ENCODE assay signal across 8 cellular contexts in the genomic region with DNA sequence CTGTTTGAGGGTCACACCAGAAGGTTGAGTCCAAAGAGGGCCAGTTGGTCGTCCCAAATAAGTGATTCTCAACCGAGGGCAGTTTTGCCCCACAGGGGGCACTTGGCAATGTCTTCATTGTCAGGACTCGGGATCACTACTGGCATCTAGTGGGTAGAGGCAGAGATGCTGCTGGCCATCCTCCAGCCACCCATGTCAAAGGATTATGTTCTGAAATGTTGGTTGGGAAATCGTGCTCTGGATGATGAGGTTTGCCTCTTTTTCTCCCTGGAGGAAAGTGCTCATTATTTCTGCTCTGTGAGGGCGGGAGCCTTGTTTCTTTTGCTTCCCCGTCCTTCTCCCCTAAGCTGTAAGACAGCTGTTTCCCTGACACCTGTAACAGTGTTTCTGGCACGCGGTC. TPM values are rescaled to one million over a fixed set of nuclear protein-coding genes. Genes with fewer than 3 reads are reported as not detected.
DNase-seq lines count a peak whose midpoint lies in the region; TF ChIP-seq lines count a peak whose summit lies in the region.

No MANE protein-coding gene starts in this region.

- H2AFZ ChIP-seq in H9 (ENCODE audit: low read length) (no peak overlapping the region), OCI-LY1 (ENCODE audit: low read length) (no peak overlapping the region)

- no peak overlapping the region for H3K18ac ChIP-seq in H9 (ENCODE audit: insufficient read length, low read depth, low read length)

- H3K4ac ChIP-seq in H9 (ENCODE audit: low read depth, low read length) = no peak overlapping the region

- no peak overlapping the region for H3K4me3 ChIP-seq in CD4-positive, alpha-beta memory T cell (ENCODE audit: low read length in 2 of 2)
- H3K4me3 ChIP-seq in OCI-LY1 (ENCODE audit: low read depth, low read length, poor library complexity, severe bottlenecking) (no peak overlapping the region), breast epithelium (no peak overlapping the region), suprapubic skin (no peak overlapping the region)

- H3K27me3 ChIP-seq in CD4-positive, alpha-beta memory T cell (ENCODE audit: insufficient read depth, low read length) = no peaks in the 10 kb centered on the region
- H3K27me3 ChIP-seq in H9 (ENCODE audit: insufficient read depth, low read length) = no peaks in the 10 kb centered on the region
- no peaks in the 10 kb centered on the region for H3K27me3 ChIP-seq in OCI-LY1 (ENCODE audit: insufficient read depth, low read length)
- no peaks in the 10 kb centered on the region for H3K27me3 ChIP-seq in breast epithelium
- no peaks in the 10 kb centered on the region for H3K27me3 ChIP-seq in suprapubic skin

- no peak overlapping the region for H2BK120ac ChIP-seq in H9 (ENCODE audit: low read depth, low read length, poor library complexity, severe bottlenecking)

- no peak overlapping the region for H3K14ac ChIP-seq in H9 (ENCODE audit: insufficient read depth, low read length)

- H3K9me3 Mint-ChIP-seq in CD4-positive, alpha-beta memory T cell = no peaks in the 10 kb centered on the region
- no peaks in the 10 kb centered on the region for H3K9me3 Mint-ChIP-seq in H9

- no peak overlapping the region for H4K5ac ChIP-seq in H9 (ENCODE audit: insufficient read length, low read depth, low read length)

- intact Hi-C loops in CD4-positive, alpha-beta memory T cell (cut with micrococcal nuclease) = no loop called here
- intact Hi-C loops in breast epithelium (cut with DNase I; ENCODE audit: low total_unique reads) = no loop called here

- no peak overlapping the region for H4K91ac ChIP-seq in H9 (ENCODE audit: insufficient read length, low read depth, low read length)

- H3K4me2 ChIP-seq in H9 (ENCODE audit: insufficient read depth, insufficient read length, low read length) = no peak overlapping the region
- no peak overlapping the region for H3K4me2 ChIP-seq in OCI-LY1 (ENCODE audit: low read length)

- H4K20me1 ChIP-seq in H9 (ENCODE audit: control insufficient read depth, insufficient read depth, insufficient read length) = no peaks in the 10 kb centered on the region
- no peaks in the 10 kb centered on the region for H4K20me1 ChIP-seq in OCI-LY1 (ENCODE audit: insufficient read depth, low read length)

- POLR2A ChIA-PET in CD4-positive, alpha-beta memory T cell (lab: Charles Lee; ENCODE audit: partially characterized antibody) = interaction anchor here (1.7 kb wide), 1 partner anchor 40 kb away, joined by 3 read pairs; a partner anchor contains a TSS

- peak overlapping the region in 6 of 7 donors; percentile 27 to 90 (median 71) for H3K27ac Mint-ChIP-seq in CD4-positive, alpha-beta memory T cell
- no peak overlapping the region; a peak in 2 of 7 replicates for H3K27ac Mint-ChIP-seq in H9

- CTCF ChIA-PET in CD4-positive, alpha-beta memory T cell (lab: Charles Lee; ENCODE audit: partially characterized antibody) = no interaction called here

- H3K23me2 ChIP-seq in H9 (ENCODE audit: insufficient read length, low read depth, low read length, poor library complexity, severe bottlenecking) = peaks cover 9% of the 10 kb centered on the region

- peak in 1 of 5 donors; percentile 18 for DNase-seq in CD4-positive, alpha-beta memory T cell
- DNase-seq in H9 (peak; percentile 62), breast epithelium (ENCODE audit: low spot score in 2 of 2) (peak; percentile 72 to 75), kidney tubule cell (ENCODE audit: low spot score) (peak; percentile 70), suprapubic skin (ENCODE audit: low spot score in 2 of 2) (peak; percentile 80 to 86), NCI-H1436 (lab: John Stamatoyannopoulos, UW) (no peak), OCI-M2 (lab: John Stamatoyannopoulos, UW; ENCODE audit: unreplicated experiment) (no peak)

- no peak overlapping the region for H3T11ph ChIP-seq in H9 (ENCODE audit: low read length)

- no peak overlapping the region for H2BK20ac ChIP-seq in H9 (ENCODE audit: low read depth, low read length, poor library complexity, severe bottlenecking)

- H3K9me3 ChIP-seq in CD4-positive, alpha-beta memory T cell (ENCODE audit: control insufficient read depth in 1 of 2, low read length in 2 of 2) = no peaks in the 10 kb centered on the region
- H3K9me3 ChIP-seq in H9 (ENCODE audit: control insufficient read depth, low read depth, low read length) (no peaks in the 10 kb centered on the region), OCI-LY1 (ENCODE audit: low read length) (no peaks in the 10 kb centered on the region), breast epithelium (no peaks in the 10 kb centered on the region), suprapubic skin (no peaks in the 10 kb centered on the region)

- H3K9me2 ChIP-seq in OCI-LY1 (ENCODE audit: low read depth, low read length) = no peaks in the 10 kb centered on the region

- H3K9ac ChIP-seq in H9 (ENCODE audit: extremely low read depth, insufficient read length, low read length) (no peak overlapping the region), OCI-LY1 (ENCODE audit: low read length) (no peak overlapping the region)

- no peak overlapping the region for H3K27ac ChIP-seq in CD4-positive, alpha-beta memory T cell (ENCODE audit: low read depth, low read length)
- H3K27ac ChIP-seq in H9 (ENCODE audit: insufficient read length, low read depth, low read length) = no peak overlapping the region
- H3K27ac ChIP-seq in OCI-LY1 (ENCODE audit: low read depth, low read length, poor library complexity, severe bottlenecking) = no peak overlapping the region
- peak overlapping the region; percentile 71 to 74 for H3K27ac ChIP-seq in breast epithelium
- H3K27ac ChIP-seq in suprapubic skin = peak overlapping the region; percentile 34

- H3K27me3 Mint-ChIP-seq in CD4-positive, alpha-beta memory T cell = peaks cover 0 to 1% of the 10 kb centered on the region in 2 donors
- no peaks in the 10 kb centered on the region; the same call in 1 of the 2 replicates for H3K27me3 Mint-ChIP-seq in H9 (ENCODE audit: low read depth)

- WGBS in H9 (ENCODE audit: extremely low coverage, insufficient read length, low lambda C conversion rate) = no CpG with 5 or more reads among the region's 8 CpGs
- 26% methylated on average over 8 of the region's 8 CpGs for WGBS in suprapubic skin

- H3K36me3 Mint-ChIP-seq in CD4-positive, alpha-beta memory T cell = peaks cover 8 to 12% of the 10 kb centered on the region in 2 donors
- H3K36me3 Mint-ChIP-seq in H9 (ENCODE audit: insufficient read depth in 1 of 3, low read depth in 3 of 3) = peaks cover 0 to 9% (median 4%) of the 10 kb centered on the region in 3 experiments; a peak in 6 of 7 replicates

- TF ChIP-seq CTCF in H9 (conservative IDR thresholded peaks at IDR 0.05) = peak; percentile 72
- TF ChIP-seq CTCF in OCI-LY1 (IDR thresholded peaks at IDR 0.05; ENCODE audit: low read length) = peak; percentile 57
- peak in 2 of 3 donors; percentile 25 to 37 for TF ChIP-seq CTCF in breast epithelium (IDR thresholded peaks at IDR 0.05)
- peak; percentile 26 to 55 for TF ChIP-seq CTCF in suprapubic skin (IDR thresholded peaks at IDR 0.05)

- peaks cover 24% of the 10 kb centered on the region for H3K4me1 ChIP-seq in CD4-positive, alpha-beta memory T cell (ENCODE audit: insufficient read depth, low read length)
- H3K4me1 ChIP-seq in H9 (ENCODE audit: insufficient read depth, low read length) = no peaks in the 10 kb centered on the region; the same call in 1 of the 2 replicates
- peaks cover 21% of the 10 kb centered on the region for H3K4me1 ChIP-seq in OCI-LY1 (ENCODE audit: insufficient read depth, low read length, severe bottlenecking)
- H3K4me1 ChIP-seq in breast epithelium = peaks cover 7 to 9% of the 10 kb centered on the region in 2 donors
- peaks cover 27% of the 10 kb centered on the region for H3K4me1 ChIP-seq in suprapubic skin

- H3K56ac ChIP-seq in H9 (ENCODE audit: insufficient read length, low read depth, low read length) = no peak overlapping the region

- TF ChIP-seq POLR2A in breast epithelium (IDR thresholded peaks at IDR 0.05) (no peak), suprapubic skin (IDR thresholded peaks at IDR 0.05) (no peak)

- no peak overlapping the region for H4K8ac ChIP-seq in H9 (replicated peaks; ENCODE audit: insufficient read length, low read depth, low read length)

- no peak overlapping the region for H2BK12ac ChIP-seq in H9 (ENCODE audit: insufficient read length, low read depth, low read length)

- H3K79me2 ChIP-seq in H9 (ENCODE audit: insufficient read depth, low read length) = no peaks in the 10 kb centered on the region
- H3K79me2 ChIP-seq in OCI-LY1 (ENCODE audit: insufficient read depth, low read length) = no peaks in the 10 kb centered on the region

- no peaks in the 10 kb centered on the region for H3K79me1 ChIP-seq in H9 (ENCODE audit: insufficient read depth, low read depth, low read length, poor library complexity, severe bottlenecking)

- H2BK5ac ChIP-seq in H9 (ENCODE audit: insufficient read length, low read length) = no peak overlapping the region

- H3F3A ChIP-seq in OCI-LY1 (ENCODE audit: insufficient read depth, low read length) = no peaks in the 10 kb centered on the region

- peaks cover 17 to 40% (median 29%) of the 10 kb centered on the region in 4 donors for H3K4me1 Mint-ChIP-seq in CD4-positive, alpha-beta memory T cell
- peaks cover 20 to 27% of the 10 kb centered on the region in 2 experiments for H3K4me1 Mint-ChIP-seq in H9

- H3K23ac ChIP-seq in H9 (ENCODE audit: insufficient read length, low read depth, low read length) = no peak overlapping the region

- no peak for TF ChIP-seq EP300 in suprapubic skin (IDR thresholded peaks at IDR 0.05)

- peak overlapping the region in 1 of 8 donors; percentile 32 for H3K4me3 Mint-ChIP-seq in CD4-positive, alpha-beta memory T cell
- peak overlapping the region in 1 of 2 experiments; percentile 31; a peak in 1 of 5 replicates for H3K4me3 Mint-ChIP-seq in H9

- H2AK5ac ChIP-seq in H9 (ENCODE audit: insufficient read length, low read length) = no peak overlapping the region

- peaks cover 4% of the 10 kb centered on the region for H3K36me3 ChIP-seq in CD4-positive, alpha-beta memory T cell (ENCODE audit: insufficient read depth, low read length)
- H3K36me3 ChIP-seq in OCI-LY1 (ENCODE audit: insufficient read depth, low read length) = no peaks in the 10 kb centered on the region
- H3K36me3 ChIP-seq in breast epithelium = no peaks in the 10 kb centered on the region
- peaks cover 15% of the 10 kb centered on the region for H3K36me3 ChIP-seq in suprapubic skin

- no peak overlapping the region for H2BK15ac ChIP-seq in H9 (ENCODE audit: low read depth, low read length)

RNA-seq across cellular contexts. Expression of a gene that starts 3.6 kb away (rescaled TPM):
- total RNA-seq in CD4-positive, alpha-beta memory T cell = 10 to 100 TPM; 19.0 to 21.7 TPM
- 1 to 10 TPM; 4.0 to 6.9 TPM for polyA plus RNA-seq in CD4-positive, alpha-beta memory T cell
- total RNA-seq in H9 (2021) = 9.4 and 10.4 TPM in 2 replicates
- total RNA-seq in breast epithelium = 10 to 100 TPM in 2 of 3 donors, 1 to 10 TPM in 1; 8.5 to 16.8 (median 15.4) TPM
- 10 to 100 TPM in 3 of 4 donors, 1 to 10 TPM in 1; 9.2 to 41.0 (median 17.7) TPM for total RNA-seq in suprapubic skin

RNA-seq across cellular contexts. Expression of a gene that starts 18.1 kb away (rescaled TPM):
- total RNA-seq in CD4-positive, alpha-beta memory T cell = 1 to 10 TPM in 1 of 2 experiments, under 1 TPM in 1; 0.73 to 1.3 TPM
- polyA plus RNA-seq in CD4-positive, alpha-beta memory T cell = 1 to 10 TPM in 1 of 2 donors, not detected in 1; 1.4 TPM
- 2.8 and 3.0 TPM in 2 replicates for total RNA-seq in H9 (2021)
- total RNA-seq in breast epithelium = 10 to 100 TPM; 13.0 to 29.0 (median 23.9) TPM
- total RNA-seq in suprapubic skin = 10 to 100 TPM; 13.0 to 25.4 (median 17.0) TPM

RNA-seq across cellular contexts. Expression of a gene that starts 39.6 kb away (rescaled TPM):
- 10 to 100 TPM; 31.5 to 32.3 TPM for total RNA-seq in CD4-positive, alpha-beta memory T cell
- polyA plus RNA-seq in CD4-positive, alpha-beta memory T cell = 10 to 100 TPM; 31.3 to 37.7 TPM
- total RNA-seq in H9 (2021) = 39.3 and 39.5 TPM in 2 replicates
- 10 to 100 TPM; 28.8 to 34.7 (median 33.4) TPM for total RNA-seq in breast epithelium
- total RNA-seq in suprapubic skin = 10 to 100 TPM; 28.3 to 35.1 (median 29.4) TPM

RNA-seq across cellular contexts. Expression of a gene that starts 39.6 kb away (rescaled TPM):
- 10 to 100 TPM in 1 of 2 experiments, 1 to 10 TPM in 1; 9.9 to 12.6 TPM for total RNA-seq in CD4-positive, alpha-beta memory T cell
- polyA plus RNA-seq in CD4-positive, alpha-beta memory T cell = 1 to 10 TPM in 1 of 2 donors, under 1 TPM in 1; 0.89 to 5.6 TPM
- total RNA-seq in H9 (2021) = 15.0 and 15.4 TPM in 2 replicates
- 10 to 100 TPM; 19.8 to 25.2 (median 19.9) TPM for total RNA-seq in breast epithelium
- 10 to 100 TPM; 12.1 to 22.6 (median 16.8) TPM for total RNA-seq in suprapubic skin

Comparison
In these comparisons a context has a peak if more than half of its experiments do, and no peak if none do; other contexts are left out.
1. DNase-seq: peak in H9 (single experiment), breast epithelium (2 of 2), kidney tubule cell (single experiment) and suprapubic skin (2 of 2); none in NCI-H1436 (single experiment) and OCI-M2 (single experiment).
2. H3K27ac ChIP-seq: peak in breast epithelium (2 of 2) and suprapubic skin (single experiment); none in CD4-positive, alpha-beta memory T cell (single experiment), H9 (single experiment) and OCI-LY1 (single experiment).
3. H3K27ac Mint-ChIP-seq: peak in CD4-positive, alpha-beta memory T cell (6 of 7); none in H9 (0 of 3).
4. Peak in every context shown above with its lines, with median percentiles within 50 percentile points of each other: CTCF ChIP-seq.